Comparison of ENCODE assay signal across 25 cellular contexts in genomic region chr9:131449276-131449675, GRCh38. TPM values are rescaled to one million over a fixed set of nuclear protein-coding genes. Genes with fewer than 3 reads are reported as not detected.
DNase-seq lines count a peak whose midpoint lies in the region; ATAC-seq, FAIRE-seq and TF ChIP-seq lines count a peak whose summit lies in the region.
"Had no signal": no experiment of that assay in that cellular context is flagged by ENCODE, and none has a peak within 500 bp of the region (broad histone marks: within the 10 kb centered on the region; RNA-seq: fewer than 3 reads in every experiment).

No MANE protein-coding gene starts in this region.

- H3K9me3 Mint-ChIP-seq in activated T-cell treated with anti-CD3 and anti-CD28 coated beads, Interleukin-2, amount 50 U/mL, for 4 hours = no peaks in the 10 kb centered on the region
- H3K9me3 Mint-ChIP-seq in nephron progenitor cell = no peaks in the 10 kb centered on the region
- H3K9me3 Mint-ChIP-seq: activated B cell treated with CpG ODN at 0.5 μM for 24 hours; CD4-positive, CD25-positive, alpha-beta regulatory T cell; T-helper 1 cell treated with Interleukin-12 subunit alpha and Interleukin-12 subunit beta and Interleukin-4 antibody, amounts not matched to agents 30 μg/mL and 1 μg/mL, for 36 hours had no signal

- H3K36me3 ChIP-seq in SK-N-MC (ENCODE audit: insufficient read depth, low read length) (peaks cover 94% of the 10 kb centered on the region), bronchial epithelial cell (ENCODE audit: control insufficient read depth, insufficient read depth, low read length) (peaks cover 27% of the 10 kb centered on the region)

- TF ChIP-seq CTCF in bronchial epithelial cell (IDR thresholded peaks at IDR 0.05; ENCODE audit: insufficient read depth, low read length, severe bottlenecking) = no peak
- no peak for TF ChIP-seq CTCF in nephron progenitor cell (IDR thresholded peaks at IDR 0.05)

- H3K9ac ChIP-seq in SK-N-MC (ENCODE audit: insufficient read length) = no peak overlapping the region

- H3K9me3 ChIP-seq in SK-N-MC (ENCODE audit: low read depth, low read length) = no peaks in the 10 kb centered on the region
- H3K9me3 ChIP-seq: left lung, mucosa of descending colon, testis had no signal

- no peak for DNase-seq in activated T-cell treated with anti-CD3 and anti-CD28 coated beads, Interleukin-2, amount 50 U/mL, for 4 hours
- DNase-seq in activated T-cell treated with anti-CD3 and anti-CD28 coated beads, Interleukin-2, amount 50 U/mL, for 48 hours = no peak
- no peak for DNase-seq in SK-N-MC (ENCODE audit: low read depth, low spot score)
- DNase-seq in bronchial epithelial cell (ENCODE audit: low read depth) = peak; percentile 46
- no peak for DNase-seq in nephron progenitor cell
- DNase-seq in HEK293T (ENCODE audit: extremely low spot score) = no peak
- DNase-seq in SW 1271 (lab: John Stamatoyannopoulos, UW) = no peak
- DNase-seq in cardiac septum (ENCODE audit: low spot score) = no peak
- DNase-seq: ACHN; activated B cell treated with CpG ODN at 0.5 μM for 24 hours; activated CD8-positive, alpha-beta memory T cell treated with anti-CD3 and anti-CD28 coated beads, Interleukin-2, amount 50 U/mL, for 4 hours; CD4-positive, CD25-positive, alpha-beta regulatory T cell; central memory CD4-positive, alpha-beta T cell; DMS53; effector CD4-positive, alpha-beta T cell; head of caudate nucleus; Karpas-422; left lung; mucosa of descending colon; NCI-H526; SHP77; stimulated activated CD8-positive, alpha-beta memory T cell treated with anti-CD3 and anti-CD28 coated beads, Interleukin-4, amount 100 ng/mL, for 48 hours; testis had no signal

- intact Hi-C loops in cardiac septum (cut with DNase I) = no loop called here

- peaks cover 28% of the 10 kb centered on the region for H3K4me1 Mint-ChIP-seq in activated T-cell treated with anti-CD3 and anti-CD28 coated beads, Interleukin-2, amount 50 U/mL, for 4 hours (ENCODE audit: low read depth)
- peaks cover 4% of the 10 kb centered on the region for H3K4me1 Mint-ChIP-seq in nephron progenitor cell

- CTCF ChIA-PET in HEK293T (lab: Yijun Ruan, JAX) = no interaction called here

- H3K4me3 ChIP-seq in SK-N-MC (no peak overlapping the region), bronchial epithelial cell (ENCODE audit: low read depth, low read length) (no peak overlapping the region)
- H3K4me3 ChIP-seq: left lung, mucosa of descending colon, testis had no signal

- peak; percentile 53 to 90 for ATAC-seq in activated T-cell treated with anti-CD3 and anti-CD28 coated beads, Interleukin-2, amount 50 U/mL, for 4 hours
- ATAC-seq: left lung, mucosa of descending colon had no signal

- H3K27me3 Mint-ChIP-seq in activated T-cell treated with anti-CD3 and anti-CD28 coated beads, Interleukin-2, amount 50 U/mL, for 4 hours (ENCODE audit: low read depth) = no peaks in the 10 kb centered on the region
- no peaks in the 10 kb centered on the region for H3K27me3 Mint-ChIP-seq in nephron progenitor cell (ENCODE audit: low read depth, poor library complexity)
- H3K27me3 Mint-ChIP-seq: activated B cell treated with CpG ODN at 0.5 μM for 24 hours; CD4-positive, CD25-positive, alpha-beta regulatory T cell had no signal

- FAIRE-seq in bronchial epithelial cell (lab: Jason Lieb, UNC) = no peak
- FAIRE-seq: GM12891 had no signal

- peaks cover 55% of the 10 kb centered on the region for H3K36me3 Mint-ChIP-seq in activated T-cell treated with anti-CD3 and anti-CD28 coated beads, Interleukin-2, amount 50 U/mL, for 4 hours (ENCODE audit: insufficient read depth)
- H3K36me3 Mint-ChIP-seq in nephron progenitor cell (ENCODE audit: low read depth) = peaks cover 95% of the 10 kb centered on the region

- H3K27me3 ChIP-seq in bronchial epithelial cell (ENCODE audit: control insufficient read depth, insufficient read depth, low read length) = no peaks in the 10 kb centered on the region
- H3K27me3 ChIP-seq: left lung, testis had no signal

- no peak overlapping the region for H3K4me3 Mint-ChIP-seq in activated T-cell treated with anti-CD3 and anti-CD28 coated beads, Interleukin-2, amount 50 U/mL, for 4 hours
- H3K4me3 Mint-ChIP-seq in nephron progenitor cell = no peak overlapping the region
- H3K4me3 Mint-ChIP-seq: activated B cell treated with CpG ODN at 0.5 μM for 24 hours; CD4-positive, CD25-positive, alpha-beta regulatory T cell; T-helper 1 cell treated with Interleukin-12 subunit alpha and Interleukin-12 subunit beta and Interleukin-4 antibody, amounts not matched to agents 30 μg/mL and 1 μg/mL, for 36 hours had no signal

- 0 out of 2 replicates have a peak overlapping the region, but pooled peaks have one; percentile 31 for H3K27ac ChIP-seq in SK-N-MC
- H3K27ac ChIP-seq: left lung, testis had no signal

- POLR2A ChIA-PET in HEK293T (lab: Yijun Ruan, JAX) = no interaction called here

- H3K27ac Mint-ChIP-seq in nephron progenitor cell = peak overlapping the region; percentile 80
- H3K27ac Mint-ChIP-seq: activated B cell treated with CpG ODN at 0.5 μM for 24 hours; T-helper 1 cell treated with Interleukin-12 subunit alpha and Interleukin-12 subunit beta and Interleukin-4 antibody, amounts not matched to agents 30 μg/mL and 1 μg/mL, for 36 hours had no signal

TF ChIP-seq in HEK293T, 16 proteins besides CTCF, POLR2A, EP300 and RAD21:
- TF ChIP-seq SP1 (IDR thresholded peaks at IDR 0.05) (no peak), CTBP1 (IDR thresholded peaks at IDR 0.05; ENCODE audit: borderline replicate concordance) (no peak), NFRKB (IDR thresholded peaks at IDR 0.05) (no peak), PKNOX1 (IDR thresholded peaks at IDR 0.05) (no peak), ARNT (IDR thresholded peaks at IDR 0.05) (no peak)

RNA-seq across cellular contexts. Expression of gene POMT1, which starts 53.4 kb away (rescaled TPM):
- 10 to 100 TPM; 14.0 to 20.0 (median 16.5) TPM for total RNA-seq in activated T-cell treated with anti-CD3 and anti-CD28 coated beads, Interleukin-2, amount 50 U/mL, for 4 hours
- total RNA-seq in bronchial epithelial cell (13.7 and 16.3 TPM in 2 replicates), cardiac septum (24.6 TPM)

RNA-seq across cellular contexts. Expression of gene PRRC2B, which starts 55.4 kb away (rescaled TPM):
- 100 to 1,000 TPM in 1 of 3 donors, 10 to 100 TPM in 2; 89.7 to 102 (median 92.2) TPM for total RNA-seq in activated T-cell treated with anti-CD3 and anti-CD28 coated beads, Interleukin-2, amount 50 U/mL, for 4 hours
- 20.0 and 33.3 TPM in 2 replicates for total RNA-seq in bronchial epithelial cell
- 151 TPM for total RNA-seq in cardiac septum
